In the genomic region with DNA sequence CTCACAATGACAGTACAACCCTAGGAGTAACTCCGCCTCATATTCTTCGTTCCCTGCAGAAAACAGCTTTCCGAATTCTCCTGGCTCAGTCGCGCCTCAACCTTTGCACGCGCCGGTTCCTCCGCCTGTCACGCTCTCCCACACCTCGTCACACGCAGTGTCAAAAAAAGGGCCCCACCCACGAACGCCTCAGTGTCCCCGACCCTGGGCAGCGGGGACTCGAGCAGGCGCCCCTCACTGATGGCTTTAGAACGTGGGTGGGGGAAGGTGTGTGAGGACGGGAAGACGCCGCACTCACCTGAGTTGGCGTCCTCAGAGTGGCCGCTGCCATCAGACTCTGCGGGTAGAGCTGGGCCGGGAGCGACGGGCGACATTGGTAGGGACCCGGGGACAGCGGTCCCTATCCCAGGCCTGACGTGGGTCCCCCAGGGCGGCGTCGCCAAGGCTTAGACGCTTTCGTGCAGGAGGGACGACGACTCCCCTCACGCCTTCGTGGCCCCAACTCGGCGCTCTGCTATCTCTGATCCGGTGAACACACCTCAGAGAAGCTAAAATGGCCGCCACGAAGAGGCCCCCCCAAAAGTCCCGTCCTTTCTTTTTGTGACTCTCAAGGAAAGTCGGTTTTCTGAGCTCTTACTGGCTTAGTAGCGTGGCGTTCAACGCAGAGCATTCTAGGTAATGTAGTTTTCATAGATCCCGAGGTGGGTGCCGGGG, we compare ENCODE assay signal across 8 cellular contexts. TPM values are rescaled to one million over a fixed set of nuclear protein-coding genes. Genes with fewer than 3 reads are reported as not detected.
A peak's percentile ranks its signal among the peaks of the same experiment; 100 is the strongest.
DNase-seq lines count a peak whose midpoint lies in the region; ATAC-seq and TF ChIP-seq lines count a peak whose summit lies in the region.

Gene ZNF154, minus strand, starts transcription at position 564 of the 714 bp plus-strand sequence. Its CDS starts 233 bp downstream, at position 331.

- WGBS in sigmoid colon, 2 donors, result 4 to 58% methylated on average over 53 of the region's 53 CpGs

- H3K27ac Mint-ChIP-seq in T-helper 1 cell treated with Interleukin-12 subunit alpha and Interleukin-12 subunit beta and Interleukin-4 antibody, amounts not matched to agents 30 μg/mL and 1 μg/mL, for 36 hours, result peak within 1 kb of the TSS; percentile 88

- ATAC-seq in GM21447 (IDR thresholded peaks at IDR 0.05; ENCODE audit: unreplicated experiment), result no peak

- CTCF ChIA-PET in BJ (lab: Yijun Ruan, JAX), result no interaction called here

- H3K27ac ChIP-seq in iPS-20b (ENCODE audit: low read length), result peak within 1 kb of the TSS; percentile 90
- H3K27ac ChIP-seq in sigmoid colon, result peak within 1 kb of the TSS; percentile 83 to 91 (median 88)

- no peaks in the 10 kb centered on the region for H3K27me3 ChIP-seq in BJ (ENCODE audit: control insufficient read depth, insufficient read depth, low read length)
- H3K27me3 ChIP-seq in iPS-20b (ENCODE audit: insufficient read depth, low read length), result no peaks in the 10 kb centered on the region
- no peaks in the 10 kb centered on the region for H3K27me3 ChIP-seq in sigmoid colon

- H3K9ac ChIP-seq in iPS-20b (ENCODE audit: low read depth, low read length), result peak within 1 kb of the TSS; percentile 95

- H3K4me1 ChIP-seq in iPS-20b (ENCODE audit: insufficient read depth, low read length), result peaks cover 8% of the 10 kb centered on the region; the same call in 1 of the 2 replicates
- peaks cover 0 to 35% (median 22%) of the 10 kb centered on the region in 4 donors for H3K4me1 ChIP-seq in sigmoid colon

- H3K4me3 ChIP-seq in BJ (ENCODE audit: low read depth, low read length) (peak within 1 kb of the TSS; percentile 73), iPS-20b (ENCODE audit: low read length) (peak within 1 kb of the TSS; percentile 97), sigmoid colon (peak within 1 kb of the TSS; percentile 61 to 69 (median 62))

- no peak for TF ChIP-seq EP300 in sigmoid colon (IDR thresholded peaks at IDR 0.05)

- POLR2A ChIA-PET in BJ (lab: Charles Lee), result interaction anchor here (1.0 kb wide), 1 partner anchor 18 kb away, joined by 3 read pairs; no protein-coding TSS in a partner anchor

- peaks cover 39% of the 10 kb centered on the region for H3K36me3 Mint-ChIP-seq in T-helper 1 cell treated with Interleukin-12 subunit alpha and Interleukin-12 subunit beta and Interleukin-4 antibody, amounts not matched to agents 30 μg/mL and 1 μg/mL, for 36 hours (ENCODE audit: low read depth)

- H3K9me3 Mint-ChIP-seq in T-helper 1 cell treated with Interleukin-12 subunit alpha and Interleukin-12 subunit beta and Interleukin-4 antibody, amounts not matched to agents 30 μg/mL and 1 μg/mL, for 36 hours, result peaks cover 69% of the 10 kb centered on the region

- intact Hi-C loops in sigmoid colon (cut with DNase I), result no loop called here

- DNase-seq in BJ (ENCODE audit: low read depth) (no peak), sigmoid colon (peak; percentile 76), kidney glomerular epithelial cell (lab: John Stamatoyannopoulos, UW) (no peak), SHP77 (lab: John Stamatoyannopoulos, UW) (no peak)
- DNase-seq in central memory CD4-positive, alpha-beta T cell, result peak; percentile 33

- H3K4me3 Mint-ChIP-seq in T-helper 1 cell treated with Interleukin-12 subunit alpha and Interleukin-12 subunit beta and Interleukin-4 antibody, amounts not matched to agents 30 μg/mL and 1 μg/mL, for 36 hours, result peak within 1 kb of the TSS; percentile 85

- H3K27me3 Mint-ChIP-seq in T-helper 1 cell treated with Interleukin-12 subunit alpha and Interleukin-12 subunit beta and Interleukin-4 antibody, amounts not matched to agents 30 μg/mL and 1 μg/mL, for 36 hours (ENCODE audit: low read depth), result no peaks in the 10 kb centered on the region

- TF ChIP-seq POLR2A in sigmoid colon (IDR thresholded peaks at IDR 0.05), result no peak

- H3K36me3 ChIP-seq in BJ (ENCODE audit: control insufficient read depth, insufficient read depth, low read length) (peaks cover 1% of the 10 kb centered on the region; the same call in 1 of the 2 replicates), iPS-20b (ENCODE audit: insufficient read depth, low read depth, low read length) (peaks cover 26% of the 10 kb centered on the region), sigmoid colon (peaks cover 0 to 14% (median 2%) of the 10 kb centered on the region in 4 donors)

- peaks cover 14% of the 10 kb centered on the region for H3K4me1 Mint-ChIP-seq in T-helper 1 cell treated with Interleukin-12 subunit alpha and Interleukin-12 subunit beta and Interleukin-4 antibody, amounts not matched to agents 30 μg/mL and 1 μg/mL, for 36 hours (ENCODE audit: low read depth)

- H3K9me3 ChIP-seq in iPS-20b (ENCODE audit: insufficient read depth, low read depth, low read length), result no peaks in the 10 kb centered on the region
- H3K9me3 ChIP-seq in sigmoid colon, result peaks cover 3 to 32% (median 11%) of the 10 kb centered on the region in 4 donors

- TF ChIP-seq CTCF in BJ (IDR thresholded peaks at IDR 0.05; ENCODE audit: insufficient read depth, low read depth, low read length) (no peak), sigmoid colon (IDR thresholded peaks at IDR 0.05) (no peak)

RNA-seq across cellular contexts. Expression of gene ZNF154, which starts in this region (rescaled TPM):
- polyA plus RNA-seq in BJ (2011; rRNA removed) (1.5 and 2.1 TPM in 2 replicates), sigmoid colon (1 to 10 TPM in 1 of 3 donors, under 1 TPM in 1, not detected in 1; under 0.01 to 3.5 TPM)
- 1.4 and 1.9 TPM in 2 replicates for polyA minus RNA-seq in BJ (2011; rRNA and poly(A)+ RNA removed)
- 1 to 10 TPM; 6.1 to 8.4 (median 7.7) TPM for total RNA-seq in sigmoid colon

Comparison
In these comparisons a context has a peak if more than half of its experiments do, and no peak if none do; other contexts are left out.
1. DNase-seq: peak in central memory CD4-positive, alpha-beta T cell (single experiment) and sigmoid colon (single experiment); none in BJ (single experiment), kidney glomerular epithelial cell (single experiment) and SHP77 (0 of 2).
2. Peak in every context shown above with its lines, with median percentiles within 50 percentile points of each other: H3K4me3 ChIP-seq.